12 cellular contexts compared by ENCODE assay signal in genomic region chr22:37032535-37033460, GRCh38. TPM values are rescaled to one million over a fixed set of nuclear protein-coding genes. Genes with fewer than 3 reads are reported as not detected.
DNase-seq lines count a peak whose midpoint lies in the region; ATAC-seq and TF ChIP-seq lines count a peak whose summit lies in the region.
"Had no signal": no experiment of that assay in that cellular context is flagged by ENCODE, and none has a peak within 500 bp of the region (broad histone marks: within the 10 kb centered on the region; RNA-seq: fewer than 3 reads in every experiment).

No MANE protein-coding gene starts in this region.

- H3K4me3 ChIP-seq in body of pancreas: no peak overlapping the region
- H3K4me3 ChIP-seq in upper lobe of right lung: no peak overlapping the region

- no peak overlapping the region for H3K4me3 Mint-ChIP-seq in activated CD4-positive, alpha-beta memory T cell treated with anti-CD3 and anti-CD28 coated beads, Interleukin-2, amount 10 ng/mL, durations not matched to agents 7 days and 5 days
- H3K4me3 Mint-ChIP-seq: stimulated activated naive B cell treated with anti-CD40 and anti-IgM and Interleukin-4, amounts not matched to agents 10 μg/mL and 1 μg/mL and 100 μg/mL, for 72 hours; T-helper 2 cell treated with Interferon-gamma antibody and Interleukin-4, amounts not matched to agents 5 μg/mL and 100 μg/mL, for 36 hours had no signal

- intact Hi-C loops in body of pancreas (cut with DNase I): no loop called here
- intact Hi-C loops in left colon (cut with DNase I, micrococcal nuclease): no loop called here
- intact Hi-C loops in upper lobe of right lung (cut with DNase I): no loop called here

- TF ChIP-seq CTCF in body of pancreas (IDR thresholded peaks at IDR 0.05) (peak in 1 of 7 experiments; percentile 8), upper lobe of right lung (IDR thresholded peaks at IDR 0.05) (no peak)

- H3K27ac ChIP-seq in body of pancreas (peak overlapping the region; percentile 82 to 94 (median 90)), upper lobe of right lung (peak overlapping the region; percentile 74)

- H3K36me3 ChIP-seq in body of pancreas (replicated peaks in 1 of 2; ENCODE audit: insufficient read depth in 1 of 2, low read depth in 2 of 2): peaks cover 0 to 9% of the 10 kb centered on the region in 2 donors
- H3K36me3 ChIP-seq in upper lobe of right lung: peaks cover 26% of the 10 kb centered on the region

- H3K36me3 Mint-ChIP-seq in activated CD4-positive, alpha-beta memory T cell treated with anti-CD3 and anti-CD28 coated beads, Interleukin-2, amount 10 ng/mL, durations not matched to agents 7 days and 5 days (ENCODE audit: low read depth): peaks cover 2% of the 10 kb centered on the region

- in situ Hi-C loops in G401 (cut with HindIII; ENCODE audit: low sequenced_read_pairs): no loop called here

- POLR2A ChIA-PET in activated CD4-positive, alpha-beta memory T cell treated with anti-CD3 and anti-CD28 coated beads, Interleukin-2, amount 10 ng/mL, durations not matched to agents 7 days and 5 days (lab: Charles Lee): no interaction called here

- peak in 2 of 3 donors; percentile 54 to 55 for TF ChIP-seq POLR2A in body of pancreas (IDR thresholded peaks at IDR 0.05)

- no peak overlapping the region for H3K27ac Mint-ChIP-seq in activated CD4-positive, alpha-beta memory T cell treated with anti-CD3 and anti-CD28 coated beads, Interleukin-2, amount 10 ng/mL, durations not matched to agents 7 days and 5 days
- H3K27ac Mint-ChIP-seq: stimulated activated naive B cell treated with anti-CD40 and anti-IgM and Interleukin-4, amounts not matched to agents 10 μg/mL and 1 μg/mL and 100 μg/mL, for 72 hours; T-helper 2 cell treated with Interferon-gamma antibody and Interleukin-4, amounts not matched to agents 5 μg/mL and 100 μg/mL, for 36 hours had no signal

- H3K4me1 ChIP-seq in body of pancreas (peaks cover 41% of the 10 kb centered on the region), upper lobe of right lung (peaks cover 15% of the 10 kb centered on the region)

- H3K9me3 ChIP-seq in body of pancreas (no peaks in the 10 kb centered on the region), upper lobe of right lung (no peaks in the 10 kb centered on the region)

- no peaks in the 10 kb centered on the region for H3K9me3 Mint-ChIP-seq in activated CD4-positive, alpha-beta memory T cell treated with anti-CD3 and anti-CD28 coated beads, Interleukin-2, amount 10 ng/mL, durations not matched to agents 7 days and 5 days
- H3K9me3 Mint-ChIP-seq: stimulated activated naive B cell treated with anti-CD40 and anti-IgM and Interleukin-4, amounts not matched to agents 10 μg/mL and 1 μg/mL and 100 μg/mL, for 72 hours; T-helper 2 cell treated with Interferon-gamma antibody and Interleukin-4, amounts not matched to agents 5 μg/mL and 100 μg/mL, for 36 hours had no signal

- H3K27me3 ChIP-seq in body of pancreas (no peaks in the 10 kb centered on the region), upper lobe of right lung (no peaks in the 10 kb centered on the region)

- ATAC-seq in body of pancreas (peak; percentile 96), left colon (peak; percentile 85), upper lobe of right lung (peak; percentile 92)
- ATAC-seq: stimulated activated naive B cell treated with anti-CD40 and anti-IgM and Interleukin-4, amounts not matched to agents 10 μg/mL and 1 μg/mL and 100 μg/mL, for 72 hours had no signal

- 9 to 16% methylated on average over 4 to 18 of the region's 18 CpGs for WGBS in body of pancreas, 2 donors

- H3K4me1 Mint-ChIP-seq in activated CD4-positive, alpha-beta memory T cell treated with anti-CD3 and anti-CD28 coated beads, Interleukin-2, amount 10 ng/mL, durations not matched to agents 7 days and 5 days: no peaks in the 10 kb centered on the region
- H3K4me1 Mint-ChIP-seq: stimulated activated naive B cell treated with anti-CD40 and anti-IgM and Interleukin-4, amounts not matched to agents 10 μg/mL and 1 μg/mL and 100 μg/mL, for 72 hours had no signal

- peak; percentile 88 for DNase-seq in SIG-M5 treated with dmso at 0.1 percent for 504 hours (lab: John Stamatoyannopoulos, UW; ENCODE audit: unreplicated experiment)
- no peak for DNase-seq in SIG-M5 (lab: John Stamatoyannopoulos, UW)
- DNase-seq in body of pancreas: peak; percentile 87 to 96 (median 94)
- peak; percentile 84 to 91 for DNase-seq in left colon
- DNase-seq in upper lobe of right lung: peak; percentile 90
- no peak for DNase-seq in activated CD4-positive, alpha-beta memory T cell treated with anti-CD3 and anti-CD28 coated beads, Interleukin-2, amount 10 ng/mL, durations not matched to agents 7 days and 5 days
- no peak for DNase-seq in G401 (ENCODE audit: low spot score)
- DNase-seq in foreskin melanocyte: no peak
- DNase-seq: activated effector memory CD4-positive, alpha-beta T cell treated with anti-CD3 and anti-CD28 coated beads, Interleukin-2, amount 50 U/mL, for 16 hours; NCI-H1105 treated with DMSO at 0.1 percent for 48 hours; stimulated activated naive B cell treated with anti-CD40 and anti-IgM and Interleukin-4, amounts not matched to agents 10 μg/mL and 1 μg/mL and 100 μg/mL, for 72 hours had no signal

- CTCF ChIA-PET in activated CD4-positive, alpha-beta memory T cell treated with anti-CD3 and anti-CD28 coated beads, Interleukin-2, amount 10 ng/mL, durations not matched to agents 7 days and 5 days (lab: Charles Lee): interaction anchor here (0.8 to 1.4 kb wide), 3 partner anchors 11 to 34 kb away, joined by 3 to 5 read pairs (median 3); no protein-coding TSS in a partner anchor

- H3K27me3 Mint-ChIP-seq in activated CD4-positive, alpha-beta memory T cell treated with anti-CD3 and anti-CD28 coated beads, Interleukin-2, amount 10 ng/mL, durations not matched to agents 7 days and 5 days: peaks cover 18% of the 10 kb centered on the region

RNA-seq across cellular contexts. Expression of gene MPST, which starts 13.3 kb away (rescaled TPM):
- total RNA-seq in body of pancreas (100 to 1,000 TPM; 173 TPM), left colon (100 to 1,000 TPM; 221 to 250 TPM), upper lobe of right lung (71.4 TPM)
- total RNA-seq in activated CD4-positive, alpha-beta memory T cell treated with anti-CD3 and anti-CD28 coated beads, Interleukin-2, amount 10 ng/mL, durations not matched to agents 7 days and 5 days: 10 to 100 TPM; 29.6 to 32.7 TPM
- 177 and 203 TPM in 2 replicates for total RNA-seq in G401 (2014; rRNA removed; shearing (Covaris generic))

RNA-seq across cellular contexts. Expression of gene TST, which starts 13.6 kb away (rescaled TPM):
- total RNA-seq in body of pancreas: 10 to 100 TPM; 73.8 to 91.1 TPM
- 100 to 1,000 TPM; 507 to 576 TPM for total RNA-seq in left colon
- total RNA-seq in upper lobe of right lung: 48.1 TPM
- total RNA-seq in activated CD4-positive, alpha-beta memory T cell treated with anti-CD3 and anti-CD28 coated beads, Interleukin-2, amount 10 ng/mL, durations not matched to agents 7 days and 5 days: 1 to 10 TPM; 7.2 to 8.3 TPM
- 43.2 and 58.2 TPM in 2 replicates for total RNA-seq in G401 (2014; rRNA removed; shearing (Covaris generic))

RNA-seq across cellular contexts. Expression of gene KCTD17, which starts 18.7 kb away (rescaled TPM):
- 1 to 10 TPM; 3.6 to 8.3 TPM for total RNA-seq in body of pancreas
- total RNA-seq in left colon: 10 to 100 TPM; 33.2 to 41.1 TPM
- total RNA-seq in upper lobe of right lung: 19.2 TPM
- total RNA-seq in activated CD4-positive, alpha-beta memory T cell treated with anti-CD3 and anti-CD28 coated beads, Interleukin-2, amount 10 ng/mL, durations not matched to agents 7 days and 5 days: 10 to 100 TPM; 34.5 to 36.3 TPM
- 24.9 and 30.0 TPM in 2 replicates for total RNA-seq in G401 (2014; rRNA removed; shearing (Covaris generic))

Comparison
In these comparisons a context has a peak if more than half of its experiments do, and no peak if none do; other contexts are left out.
1. DNase-seq: peak in SIG-M5 treated with dmso at 0.1 percent for 504 hours (single experiment), body of pancreas (4 of 4), left colon (2 of 2) and upper lobe of right lung (single experiment); none in SIG-M5 (single experiment), activated CD4-positive, alpha-beta memory T cell treated with anti-CD3 and anti-CD28 coated beads, Interleukin-2, amount 10 ng/mL, durations not matched to agents 7 days and 5 days (single experiment), G401 (single experiment) and foreskin melanocyte (single experiment).
2. Peak in every context shown above with its lines, with median percentiles within 50 percentile points of each other: ATAC-seq.